In genomic region chr1:239084459-239085080, GRCh38 we compare ENCODE assay signal across 1 cellular context.
TF ChIP-seq lines count a peak whose summit lies in the region.

No MANE protein-coding gene starts in this region.

TF ChIP-seq in H1, 55 proteins besides CTCF, POLR2A, EP300 and RAD21:
- TF ChIP-seq KDM4A (IDR thresholded peaks at IDR 0.05; ENCODE audit: low read depth, low read length, severe bottlenecking) (no peak), ATF2 (IDR thresholded peaks at IDR 0.05; ENCODE audit: low read length) (no peak), BCL11A (IDR thresholded peaks at IDR 0.05; ENCODE audit: low read depth in 2 of 2, low read length in 2 of 2) (no peak), SP1 (IDR thresholded peaks at IDR 0.05; ENCODE audit: low read depth, low read length) (no peak), KDM1A (IDR thresholded peaks at IDR 0.05; ENCODE audit: borderline replicate concordance, low read length) (no peak), YY1 (IDR thresholded peaks at IDR 0.05; ENCODE audit: low read depth, low read length) (no peak), TEAD4 (IDR thresholded peaks at IDR 0.05; ENCODE audit: low read depth, low read length) (no peak), CHD2 (IDR thresholded peaks at IDR 0.05; ENCODE audit: low read length) (no peak), CBX5 (IDR thresholded peaks at IDR 0.05; ENCODE audit: low read depth, low read length) (no peak), JUN (IDR thresholded peaks at IDR 0.05; ENCODE audit: low read depth, low read length) (no peak), RFX5 (IDR thresholded peaks at IDR 0.05; ENCODE audit: borderline replicate concordance, low read depth, low read length) (no peak), MAX (IDR thresholded peaks at IDR 0.05) (no peak), POU5F1 (IDR thresholded peaks at IDR 0.05; ENCODE audit: low read depth, low read length) (no peak), GABPA (IDR thresholded peaks at IDR 0.05; ENCODE audit: borderline replicate concordance, insufficient read depth, low read length) (no peak)
